ENCODE assay signal across 1 cellular context in genomic region chr6:113858067-113858604, GRCh38.
TF ChIP-seq lines count a peak whose summit lies in the region.

No MANE protein-coding gene starts in this region.

TF ChIP-seq in HCT116, 20 proteins besides CTCF, POLR2A, EP300 and RAD21 (continued from another document):
- TF ChIP-seq TCF7L2 (IDR thresholded peaks at IDR 0.05; ENCODE audit: borderline replicate concordance, extremely low read depth, insufficient read depth, insufficient read length): peak; percentile 32
